In the genomic region with DNA sequence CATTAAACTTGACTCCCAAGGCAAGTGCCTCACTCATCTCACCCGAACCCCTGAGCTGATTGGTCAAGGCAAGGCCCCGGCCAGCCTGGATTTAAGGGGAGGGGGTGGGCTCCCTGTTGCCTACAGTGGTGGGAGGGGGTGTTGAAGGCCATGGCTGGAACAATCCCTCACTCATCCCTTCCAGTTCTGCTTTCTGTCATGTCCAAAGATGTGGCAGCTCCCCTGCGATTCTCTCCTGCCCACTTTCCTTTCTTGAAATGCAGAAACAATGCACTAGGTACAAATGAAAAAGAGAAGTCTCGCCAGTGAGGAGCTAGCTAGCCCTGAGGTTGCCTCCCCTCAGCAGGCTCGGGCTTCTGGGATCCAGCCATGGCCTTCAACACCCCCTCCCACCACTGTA, we compare ENCODE assay signal across 16 cellular contexts.
A peak's percentile ranks its signal among the peaks of the same experiment; 100 is the strongest.
DNase-seq lines count a peak whose midpoint lies in the region; ATAC-seq and TF ChIP-seq lines count a peak whose summit lies in the region.
"Had no signal": no experiment of that assay in that cellular context is flagged by ENCODE, and none has a peak within 500 bp of the region (broad histone marks: within the 10 kb centered on the region; RNA-seq: fewer than 3 reads in every experiment).

No MANE protein-coding gene starts in this region.

- CTCF ChIA-PET in IMR-90 (lab: Yijun Ruan, JAX) = no interaction called here

- H3K36me3 ChIP-seq in IMR-90 (ENCODE audit: control insufficient read depth, insufficient read depth, low read length) = no peaks in the 10 kb centered on the region
- H3K36me3 ChIP-seq in vagina = no peaks in the 10 kb centered on the region
- H3K36me3 ChIP-seq: BLaER1 had no signal

- no peak overlapping the region for H3K4me2 ChIP-seq in IMR-90 (ENCODE audit: low read depth, low read length)
- H3K4me2 ChIP-seq: BLaER1 had no signal

- no peak overlapping the region for H2BK5ac ChIP-seq in IMR-90 (ENCODE audit: low read depth, low read length, poor library complexity, severe bottlenecking)

- H3K4me3 ChIP-seq in IMR-90 (ENCODE audit: insufficient read depth, low read depth, low read length) (no peak overlapping the region), vagina (no peak overlapping the region)
- H3K4me3 ChIP-seq: BLaER1 had no signal

- H3K14ac ChIP-seq in IMR-90 (replicated peaks; ENCODE audit: low read depth, low read length) = no peak overlapping the region

- dilution Hi-C loops in IMR-90 (cut with HindIII; ENCODE audit: low sequenced_read_pairs, unreplicated experiment) = no loop called here

- H3K4me3 Mint-ChIP-seq in activated CD4-positive, alpha-beta T cell treated with anti-CD3 and anti-CD28 coated beads, Interleukin-2, amount 10 ng/mL, durations not matched to agents 24 days and 14 days = no peak overlapping the region
- H3K4me3 Mint-ChIP-seq in nephron progenitor cell = no peak overlapping the region

- H4K20me1 ChIP-seq in IMR-90 (ENCODE audit: insufficient read depth, low read length) = no peaks in the 10 kb centered on the region
- H4K20me1 ChIP-seq: BLaER1 had no signal

- POLR2A ChIA-PET in IMR-90 (lab: Charles Lee; ENCODE audit: unreplicated experiment) = no interaction called here

- 0 out of 2 replicates have a peak overlapping the region, but pooled peaks have one; percentile 39 for H2BK20ac ChIP-seq in IMR-90 (ENCODE audit: low read depth, low read length)

- no peak for TF ChIP-seq RAD21 in IMR-90 (IDR thresholded peaks at IDR 0.05; ENCODE audit: low read length)

- H3K9me3 ChIP-seq in IMR-90 (ENCODE audit: control insufficient read depth, insufficient read depth, low read length) = no peaks in the 10 kb centered on the region
- H3K9me3 ChIP-seq in vagina = no peaks in the 10 kb centered on the region
- H3K9me3 ChIP-seq: BLaER1, Caco-2 had no signal

- no peak overlapping the region for H3K23ac ChIP-seq in IMR-90 (ENCODE audit: low read depth, low read length)

- peaks cover 65% of the 10 kb centered on the region for H3K4me1 Mint-ChIP-seq in activated CD4-positive, alpha-beta T cell treated with anti-CD3 and anti-CD28 coated beads, Interleukin-2, amount 10 ng/mL, durations not matched to agents 24 days and 14 days
- peaks cover 67% of the 10 kb centered on the region for H3K4me1 Mint-ChIP-seq in nephron progenitor cell

- no peak overlapping the region for H3K18ac ChIP-seq in IMR-90 (ENCODE audit: low read depth, low read length)

- no peak overlapping the region for H4K5ac ChIP-seq in IMR-90 (ENCODE audit: low read depth, low read length)

- WGBS in IMR-90 (ENCODE audit: extremely low coverage in 2 of 2, insufficient read length in 1 of 2), 2 experiments = no CpG with 5 or more reads among the region's 5 CpGs

- H3K56ac ChIP-seq in IMR-90 (ENCODE audit: extremely low read depth, insufficient read depth, low read length) = no peak overlapping the region

- no peak overlapping the region for H2AFZ ChIP-seq in IMR-90 (replicated peaks; ENCODE audit: low read length, poor library complexity)

- H3K27me3 Mint-ChIP-seq in activated CD4-positive, alpha-beta T cell treated with anti-CD3 and anti-CD28 coated beads, Interleukin-2, amount 10 ng/mL, durations not matched to agents 24 days and 14 days = no peaks in the 10 kb centered on the region
- peaks cover 16% of the 10 kb centered on the region for H3K27me3 Mint-ChIP-seq in nephron progenitor cell (ENCODE audit: low read depth, poor library complexity)

- no peak overlapping the region for H2BK15ac ChIP-seq in IMR-90 (ENCODE audit: low read depth, low read length)

- H4K8ac ChIP-seq in IMR-90 (ENCODE audit: low read depth in 2 of 2, low read length in 2 of 2) = no peak overlapping the region

- H2AK9ac ChIP-seq in IMR-90 (replicated peaks; ENCODE audit: low read depth, low read length, poor library complexity) = no peak overlapping the region

- TF ChIP-seq POLR2A in IMR-90 (IDR thresholded peaks at IDR 0.05; ENCODE audit: low read depth, low read length) (no peak), vagina (IDR thresholded peaks at IDR 0.05) (no peak)

- H2AK5ac ChIP-seq in IMR-90 (ENCODE audit: low read depth, low read length) = peak overlapping the region; percentile 12; the same call in 1 of the 2 replicates

- H3K27me3 ChIP-seq in IMR-90 (ENCODE audit: control insufficient read depth, insufficient read depth, low read length) = no peaks in the 10 kb centered on the region
- no peaks in the 10 kb centered on the region for H3K27me3 ChIP-seq in vagina
- H3K27me3 ChIP-seq: BLaER1 had no signal

- TF ChIP-seq CTCF in IMR-90 (conservative IDR thresholded peaks at IDR 0.05; ENCODE audit: low read depth, low read length) = no peak
- TF ChIP-seq CTCF in nephron progenitor cell (IDR thresholded peaks at IDR 0.05) = no peak
- TF ChIP-seq CTCF in vagina (IDR thresholded peaks at IDR 0.05) = no peak

- intact Hi-C loops in activated CD4-positive, alpha-beta T cell treated with anti-CD3 and anti-CD28 coated beads, Interleukin-2, amount 10 ng/mL, durations not matched to agents 24 days and 14 days (cut with micrococcal nuclease) = no loop called here
- intact Hi-C loops in IMR-90 (cut with micrococcal nuclease) (no loop called here), vagina (cut with DNase I) (no loop called here)

- no peaks in the 10 kb centered on the region for H3K9me3 Mint-ChIP-seq in activated CD4-positive, alpha-beta T cell treated with anti-CD3 and anti-CD28 coated beads, Interleukin-2, amount 10 ng/mL, durations not matched to agents 24 days and 14 days
- H3K9me3 Mint-ChIP-seq in nephron progenitor cell = no peaks in the 10 kb centered on the region
- H3K9me3 Mint-ChIP-seq: CD8-positive, alpha-beta memory T cell had no signal

- H3K9ac ChIP-seq in IMR-90 (ENCODE audit: low read depth, low read length) = no peak overlapping the region
- H3K9ac ChIP-seq: BLaER1 had no signal

- no peak for ATAC-seq in IMR-90 (ENCODE audit: low read depth)
- ATAC-seq: HCT116, HepG2 had no signal

- no peak overlapping the region for H3K27ac Mint-ChIP-seq in activated CD4-positive, alpha-beta T cell treated with anti-CD3 and anti-CD28 coated beads, Interleukin-2, amount 10 ng/mL, durations not matched to agents 24 days and 14 days
- peak overlapping the region; percentile 21 for H3K27ac Mint-ChIP-seq in nephron progenitor cell

- DNase-seq in activated CD4-positive, alpha-beta T cell treated with anti-CD3 and anti-CD28 coated beads, Interleukin-2, amount 10 ng/mL, durations not matched to agents 24 days and 14 days = peak; percentile 52
- DNase-seq in activated CD4-positive, alpha-beta T cell treated with anti-CD3 and anti-CD28 coated beads, Interleukin-2, amount 50 U/mL, for 1 hour = no peak
- DNase-seq in IMR-90 (no peak), nephron progenitor cell (no peak), vagina (ENCODE audit: extremely low spot score in 2 of 2) (peak; percentile 49 to 81), NCI-H69 (lab: John Stamatoyannopoulos, UW) (no peak), T-helper 2 cell (no peak)
- DNase-seq: 8988T; AML-193; Caco-2; CD8-positive, alpha-beta memory T cell; DND-41; GDM1 had no signal

- peaks cover 4% of the 10 kb centered on the region for H3K36me3 Mint-ChIP-seq in activated CD4-positive, alpha-beta T cell treated with anti-CD3 and anti-CD28 coated beads, Interleukin-2, amount 10 ng/mL, durations not matched to agents 24 days and 14 days (ENCODE audit: low read depth)
- H3K36me3 Mint-ChIP-seq in nephron progenitor cell (ENCODE audit: low read depth) = no peaks in the 10 kb centered on the region

- peaks cover 23% of the 10 kb centered on the region for H3K4me1 ChIP-seq in IMR-90 (ENCODE audit: control insufficient read depth, insufficient read depth, low read length)
- peaks cover 31% of the 10 kb centered on the region for H3K4me1 ChIP-seq in vagina

- no TSS peak for BruUV-seq in IMR-90 (replicated peaks; lab: Mats Ljungman, UMichigan)

- H3K9me1 ChIP-seq in IMR-90 (ENCODE audit: insufficient read depth, low read length) = peaks cover 27% of the 10 kb centered on the region

- in situ Hi-C loops in IMR-90 (cut with MboI; ENCODE audit: low sequenced_read_pairs) = no loop called here

- H3K79me1 ChIP-seq in IMR-90 (ENCODE audit: low read depth in 1 of 2, low read length in 2 of 2) = peaks cover 0 to 17% of the 10 kb centered on the region in 2 experiments; a peak in 3 of 4 replicates

- H3K27ac ChIP-seq in IMR-90 (ENCODE audit: insufficient read depth, low read length) (no peak overlapping the region), vagina (peak overlapping the region; percentile 65)
- H3K27ac ChIP-seq: BLaER1 had no signal

- peak overlapping the region; percentile 17; the same call in 1 of the 2 replicates for H3K4ac ChIP-seq in IMR-90 (ENCODE audit: low read depth, low read length)

- no peak overlapping the region for H2BK120ac ChIP-seq in IMR-90 (ENCODE audit: low read depth, low read length)

- H4K91ac ChIP-seq in IMR-90 (ENCODE audit: insufficient read depth, low read depth, low read length) = no peak overlapping the region

TF ChIP-seq in IMR-90, 13 proteins besides CTCF, POLR2A, EP300 and RAD21 (continues in another document):
- TF ChIP-seq MAZ (IDR thresholded peaks at IDR 0.05; ENCODE audit: borderline replicate concordance, low read depth, low read length) (no peak), CHD1 (IDR thresholded peaks at IDR 0.05; ENCODE audit: low read depth, low read length) (no peak), FOS (IDR thresholded peaks at IDR 0.05; ENCODE audit: low read depth, low read length) (no peak), RFX5 (IDR thresholded peaks at IDR 0.05; ENCODE audit: low read depth, low read length) (no peak), SMC3 (IDR thresholded peaks at IDR 0.05; ENCODE audit: low read depth, low read length) (no peak), CEBPB (IDR thresholded peaks at IDR 0.05; ENCODE audit: low read depth, low read length) (no peak), NFE2L2 (IDR thresholded peaks at IDR 0.05; ENCODE audit: low read depth, low read length) (no peak)
- TF ChIP-seq, protein P1, sequence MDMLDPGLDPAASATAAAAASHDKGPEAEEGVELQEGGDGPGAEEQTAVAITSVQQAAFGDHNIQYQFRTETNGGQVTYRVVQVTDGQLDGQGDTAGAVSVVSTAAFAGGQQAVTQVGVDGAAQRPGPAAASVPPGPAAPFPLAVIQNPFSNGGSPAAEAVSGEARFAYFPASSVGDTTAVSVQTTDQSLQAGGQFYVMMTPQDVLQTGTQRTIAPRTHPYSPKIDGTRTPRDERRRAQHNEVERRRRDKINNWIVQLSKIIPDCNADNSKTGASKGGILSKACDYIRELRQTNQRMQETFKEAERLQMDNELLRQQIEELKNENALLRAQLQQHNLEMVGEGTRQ (IDR thresholded peaks at IDR 0.05; ENCODE audit: low read depth, low read length) = no peak
- TF ChIP-seq, protein P2, sequence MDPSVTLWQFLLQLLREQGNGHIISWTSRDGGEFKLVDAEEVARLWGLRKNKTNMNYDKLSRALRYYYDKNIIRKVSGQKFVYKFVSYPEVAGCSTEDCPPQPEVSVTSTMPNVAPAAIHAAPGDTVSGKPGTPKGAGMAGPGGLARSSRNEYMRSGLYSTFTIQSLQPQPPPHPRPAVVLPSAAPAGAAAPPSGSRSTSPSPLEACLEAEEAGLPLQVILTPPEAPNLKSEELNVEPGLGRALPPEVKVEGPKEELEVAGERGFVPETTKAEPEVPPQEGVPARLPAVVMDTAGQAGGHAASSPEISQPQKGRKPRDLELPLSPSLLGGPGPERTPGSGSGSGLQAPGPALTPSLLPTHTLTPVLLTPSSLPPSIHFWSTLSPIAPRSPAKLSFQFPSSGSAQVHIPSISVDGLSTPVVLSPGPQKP (IDR thresholded peaks at IDR 0.05; ENCODE audit: borderline replicate concordance, low read depth, low read length) = no peak

Comparison
In these comparisons a context has a peak if more than half of its experiments do, and no peak if none do; other contexts are left out.
1. DNase-seq: peak in activated CD4-positive, alpha-beta T cell treated with anti-CD3 and anti-CD28 coated beads, Interleukin-2, amount 10 ng/mL, durations not matched to agents 24 days and 14 days (single experiment) and vagina (2 of 2); none in activated CD4-positive, alpha-beta T cell treated with anti-CD3 and anti-CD28 coated beads, Interleukin-2, amount 50 U/mL, for 1 hour (single experiment), IMR-90 (single experiment), nephron progenitor cell (single experiment), NCI-H69 (single experiment) and T-helper 2 cell (0 of 5).